Comparison of ENCODE assay signal across 8 cellular contexts in genomic region chrX:48737940-48738339, GRCh38. TPM values are rescaled to one million over a fixed set of nuclear protein-coding genes. Genes with fewer than 3 reads are reported as not detected.
DNase-seq lines count a peak whose midpoint lies in the region; ATAC-seq and TF ChIP-seq lines count a peak whose summit lies in the region.

No MANE protein-coding gene starts in this region.

- H3K27ac ChIP-seq in right atrium auricular region, result peak overlapping the region; percentile 82 to 88

- H3K4me1 Mint-ChIP-seq in MCF 10A (ENCODE audit: insufficient read depth, unreplicated experiment) (peaks cover 6% of the 10 kb centered on the region), mesothelial cell of epicardium (peaks cover 15% of the 10 kb centered on the region)

- H3K36me3 Mint-ChIP-seq in MCF 10A (ENCODE audit: insufficient read depth, unreplicated experiment) (peaks cover 7% of the 10 kb centered on the region), mesothelial cell of epicardium (no peaks in the 10 kb centered on the region)

- H3K4me3 Mint-ChIP-seq in MCF 10A (ENCODE audit: unreplicated experiment), result peak overlapping the region; percentile 74
- peak overlapping the region; percentile 83 for H3K4me3 Mint-ChIP-seq in mesothelial cell of epicardium

- no TSS peak for BruUV-seq in MCF 10A (replicated peaks; lab: Mats Ljungman, UMichigan)

- ATAC-seq in left cardiac atrium (no peak), GM18502 (IDR thresholded peaks at IDR 0.05; ENCODE audit: poor library complexity, unreplicated experiment) (no peak)

- DNase-seq in right atrium auricular region (ENCODE audit: low spot score) (no peak), left cardiac atrium (no peak), MCF 10A (ENCODE audit: unreplicated experiment) (no peak), mesothelial cell of epicardium (ENCODE audit: low spot score in 2 of 2, unreplicated experiment in 2 of 2) (no peak), SW 1271 (lab: John Stamatoyannopoulos, UW) (no peak), 8988T (no peak), NK-92 (lab: John Stamatoyannopoulos, UW; ENCODE audit: unreplicated experiment) (no peak)

- H3K4me1 ChIP-seq in right atrium auricular region, result peaks cover 0 to 5% of the 10 kb centered on the region in 2 donors

- TF ChIP-seq CTCF in right atrium auricular region (IDR thresholded peaks at IDR 0.05), result no peak
- TF ChIP-seq CTCF in MCF 10A (IDR thresholded peaks at IDR 0.05; ENCODE audit: unreplicated experiment), result no peak
- TF ChIP-seq CTCF in mesothelial cell of epicardium (IDR thresholded peaks at IDR 0.05; ENCODE audit: unreplicated experiment), result no peak

- H3K27me3 ChIP-seq in right atrium auricular region, result no peaks in the 10 kb centered on the region

- H3K27ac Mint-ChIP-seq in MCF 10A (ENCODE audit: low read depth, unreplicated experiment) (peak overlapping the region; percentile 68), mesothelial cell of epicardium (peak overlapping the region; percentile 98)

- no peaks in the 10 kb centered on the region for H3K36me3 ChIP-seq in right atrium auricular region

- H3K27me3 Mint-ChIP-seq in MCF 10A (ENCODE audit: insufficient read depth, unreplicated experiment) (no peaks in the 10 kb centered on the region), mesothelial cell of epicardium (ENCODE audit: low read depth) (no peaks in the 10 kb centered on the region)

- peaks cover 8% of the 10 kb centered on the region for H3K9me3 Mint-ChIP-seq in MCF 10A (ENCODE audit: unreplicated experiment)
- H3K9me3 Mint-ChIP-seq in mesothelial cell of epicardium, result peaks cover 14% of the 10 kb centered on the region

- no peaks in the 10 kb centered on the region for H3K9me3 ChIP-seq in right atrium auricular region

- CTCF ChIA-PET in MCF 10A (lab: Yijun Ruan, JAX), result no interaction called here

- POLR2A ChIA-PET in MCF 10A (lab: Yijun Ruan, JAX), result interaction anchor here (0.6 to 3.2 kb wide), 8 partner anchors 40 to 511 kb away, joined by 4 to 15 read pairs (median 5); partner anchors contain the start of genes HDAC6, PQBP1, SUV39H1 and TIMM17B

- intact Hi-C loops in left cardiac atrium (cut with DNase I) (no loop called here), MCF 10A (cut with micrococcal nuclease) (no loop called here)

- H3K4me3 ChIP-seq in right atrium auricular region, result peak overlapping the region; percentile 44 to 61

RNA-seq across cellular contexts. Expression of gene GLOD5, which starts 23.6 kb away (rescaled TPM):
- not detected for total RNA-seq in right atrium auricular region
- not detected for total RNA-seq in left cardiac atrium
- total RNA-seq in MCF 10A (2022), result not detected in 2 replicates
- not detected in 3 replicates for total RNA-seq in mesothelial cell of epicardium

RNA-seq across cellular contexts. Expression of gene SUV39H1, which starts 41.4 kb away (rescaled TPM):
- total RNA-seq in right atrium auricular region, result 1 to 10 TPM; 3.8 to 8.0 TPM
- 1 to 10 TPM; 3.6 to 3.8 TPM for total RNA-seq in left cardiac atrium
- 6.6 and 8.7 TPM in 2 replicates for total RNA-seq in MCF 10A (2022)
- total RNA-seq in mesothelial cell of epicardium, result 5.3 to 6.3 TPM (median 5.4 TPM) in 3 replicates

RNA-seq across cellular contexts. Expression of gene GATA1, which starts 48.5 kb away (rescaled TPM):
- total RNA-seq in right atrium auricular region (under 1 TPM in 1 of 2 donors, not detected in 1; 0.20 TPM), left cardiac atrium (not detected), MCF 10A (2022) (not detected in 2 replicates), mesothelial cell of epicardium (not detected in 3 replicates)

RNA-seq across cellular contexts. Expression of gene WAS, which starts 54.3 kb away (rescaled TPM):
- total RNA-seq in right atrium auricular region (1 to 10 TPM; 3.0 to 4.5 TPM), left cardiac atrium (1 to 10 TPM; 5.0 to 9.1 TPM), MCF 10A (2022) (0.37 and 0.96 TPM in 2 replicates), mesothelial cell of epicardium (1.4 to 2.2 TPM (median 1.5 TPM) in 3 replicates)
